Comparison of ENCODE assay signal across 18 cellular contexts in the genomic region with DNA sequence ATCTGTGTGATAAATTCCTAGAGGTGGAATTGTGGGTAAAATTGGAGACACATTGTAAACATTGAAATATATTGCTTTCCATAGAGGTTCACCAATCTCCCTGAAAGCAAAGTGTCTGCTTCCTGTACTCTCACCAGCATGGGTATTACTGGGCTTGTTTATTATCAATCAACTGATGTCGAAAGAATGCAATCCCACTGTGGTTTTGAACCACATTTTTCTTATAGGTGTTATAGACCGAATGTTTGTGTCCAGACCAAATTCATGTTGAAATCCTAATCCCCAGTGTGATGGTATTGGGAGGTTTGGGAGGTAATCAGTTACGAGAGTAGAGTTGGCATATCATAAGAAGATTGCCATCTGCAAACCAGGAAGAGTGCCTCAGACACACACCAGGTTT.
DNase-seq lines count a peak whose midpoint lies in the region; ATAC-seq, FAIRE-seq and TF ChIP-seq lines count a peak whose summit lies in the region.
"Had no signal": no experiment of that assay in that cellular context is flagged by ENCODE, and none has a peak within 500 bp of the region (broad histone marks: within the 10 kb centered on the region; RNA-seq: fewer than 3 reads in every experiment).

No MANE protein-coding gene starts in this region.

- H2BK120ac ChIP-seq in H1 (replicated peaks; ENCODE audit: low read depth, low read length): no peak overlapping the region
- H2BK120ac ChIP-seq in mesendoderm (ENCODE audit: low read depth, low read length): no peak overlapping the region

- no peaks in the 10 kb centered on the region for H3K79me1 ChIP-seq in H1 (ENCODE audit: low read depth, low read length)
- H3K79me1 ChIP-seq in mesendoderm (ENCODE audit: low read length): no peaks in the 10 kb centered on the region

- H2AFZ ChIP-seq in OCI-LY3 (ENCODE audit: low read depth, low read length): peak overlapping the region; percentile 58; the same call in 1 of the 2 replicates
- peak overlapping the region; percentile 42; the same call in 1 of the 2 replicates for H2AFZ ChIP-seq in H1 (ENCODE audit: low read length)

- TF ChIP-seq POLR2A in H1 (IDR thresholded peaks at IDR 0.05; ENCODE audit: control extremely low read depth in 1 of 2, low read depth in 2 of 2, low read length in 2 of 2): no peak

- no peaks in the 10 kb centered on the region for H3K79me2 ChIP-seq in OCI-LY3 (ENCODE audit: low read length)
- H3K79me2 ChIP-seq in H1 (ENCODE audit: control insufficient read depth in 1 of 2, insufficient read depth in 2 of 2, low read length in 2 of 2): no peaks in the 10 kb centered on the region
- H3K79me2 ChIP-seq in mesendoderm (ENCODE audit: control insufficient read depth, insufficient read depth, low read length): no peaks in the 10 kb centered on the region

- TF ChIP-seq CTCF in OCI-LY3 (IDR thresholded peaks at IDR 0.05; ENCODE audit: low read depth, low read length) (no peak), H1 (IDR thresholded peaks at IDR 0.05; ENCODE audit: control extremely low read depth in 1 of 3, insufficient read depth in 1 of 3, low read depth in 1 of 3, low read length in 3 of 3) (no peak)

- H3K27me3 ChIP-seq in OCI-LY3 (ENCODE audit: low read depth, low read length): no peaks in the 10 kb centered on the region
- H3K27me3 ChIP-seq in H1 (replicated peaks in 1 of 4; ENCODE audit: control insufficient read depth in 3 of 4, extremely low read depth in 1 of 4, insufficient read depth in 3 of 4, low read length in 3 of 4): no peaks in the 10 kb centered on the region
- H3K27me3 ChIP-seq in mesendoderm (ENCODE audit: insufficient read depth, low read length, poor library complexity): no peaks in the 10 kb centered on the region

- H4K20me1 ChIP-seq in OCI-LY3 (ENCODE audit: insufficient read depth, low read length): no peaks in the 10 kb centered on the region
- no peaks in the 10 kb centered on the region for H4K20me1 ChIP-seq in H1 (replicated peaks in 1 of 2; ENCODE audit: control insufficient read depth in 1 of 2, insufficient read depth in 2 of 2, low read length in 2 of 2)

- no peak overlapping the region for H3K4ac ChIP-seq in H1 (replicated peaks; ENCODE audit: insufficient read length, low read depth, low read length)
- H3K4ac ChIP-seq in mesendoderm (ENCODE audit: low read depth, low read length): no peak overlapping the region

- H3K56ac ChIP-seq in H1 (replicated peaks; ENCODE audit: insufficient read length, low read depth, low read length): no peak overlapping the region
- H3K56ac ChIP-seq in mesendoderm (ENCODE audit: low read length): no peak overlapping the region

- no peaks in the 10 kb centered on the region for H3K9me3 ChIP-seq in OCI-LY3 (ENCODE audit: insufficient read depth, low read length)
- no peaks in the 10 kb centered on the region for H3K9me3 ChIP-seq in H1 (ENCODE audit: insufficient read depth in 2 of 2, low read depth in 1 of 2, low read length in 1 of 2)

- no peaks in the 10 kb centered on the region for H3K23me2 ChIP-seq in H1 (ENCODE audit: low read depth, low read length)

- DNase-seq in HCEC 1CT (peak; percentile 30), H1 (ENCODE audit: low read depth in 1 of 2, low spot score in 2 of 2) (no peak), mesendoderm (no peak), posterior cingulate gyrus (no peak), hepatic stellate cell (ENCODE audit: low spot score) (no peak)
- DNase-seq in activated naive CD4-positive, alpha-beta T cell treated with anti-CD3 and anti-CD28 coated beads, Interleukin-2, amount 50 U/mL, for 72 hours (ENCODE audit: low spot score in 2 of 2): no peak
- DNase-seq: C1 segment of cervical spinal cord; Calu3; CD4-positive, alpha-beta memory T cell; COR-L47; DMS53; DMS79 treated with DMSO at 0.1 percent for 48 hours; GOT3; H7 had no signal

- 94% methylated on average over 3 of the region's 3 CpGs; no CpG with 5 or more reads in 1 of the 2 experiments for WGBS in H1 (ENCODE audit: extremely low coverage in 1 of 2, insufficient coverage in 1 of 2, insufficient read length in 1 of 2, insufficient replicate concordance in 2 of 2, low coverage in 1 of 2, low lambda C conversion rate in 2 of 2, missing lambda C conversion rate in 1 of 2), 2 experiments
- WGBS in mesendoderm (ENCODE audit: extremely low coverage, insufficient coverage, low lambda C conversion rate): no CpG with 5 or more reads among the region's 3 CpGs

- H4K8ac ChIP-seq in H1 (ENCODE audit: extremely low read depth, insufficient read depth, low read length) (no peak overlapping the region), mesendoderm (ENCODE audit: low read depth, low read length) (no peak overlapping the region)

- no peak overlapping the region for H3K9ac ChIP-seq in OCI-LY3 (ENCODE audit: low read length)
- no peak overlapping the region for H3K9ac ChIP-seq in H1 (replicated peaks in 1 of 4; ENCODE audit: extremely low read depth in 1 of 4, low read depth in 3 of 4, low read length in 3 of 4)
- no peak overlapping the region for H3K9ac ChIP-seq in mesendoderm (ENCODE audit: low read length)

- H3K4me1 ChIP-seq in OCI-LY3 (ENCODE audit: low read length) (no peaks in the 10 kb centered on the region), H1 (replicated peaks in 1 of 4; ENCODE audit: control insufficient read depth in 3 of 4, insufficient read depth in 4 of 4, low read length in 3 of 4) (no peaks in the 10 kb centered on the region), mesendoderm (ENCODE audit: control insufficient read depth, low read depth, low read length) (no peaks in the 10 kb centered on the region)

- H3K18ac ChIP-seq in H1 (ENCODE audit: extremely low read depth, low read length) (no peak overlapping the region), mesendoderm (ENCODE audit: low read length) (no peak overlapping the region)

- H2AK5ac ChIP-seq in H1 (ENCODE audit: low read depth, low read length) (no peak overlapping the region), mesendoderm (ENCODE audit: low read length) (no peak overlapping the region)

- H3K27ac ChIP-seq in OCI-LY3 (ENCODE audit: low read length) (no peak overlapping the region), H1 (ENCODE audit: low read depth, low read length) (no peak overlapping the region), mesendoderm (ENCODE audit: low read depth, low read length) (no peak overlapping the region)

- H2BK15ac ChIP-seq in H1 (ENCODE audit: low read length): no peak overlapping the region
- H2BK15ac ChIP-seq in mesendoderm (replicated peaks; ENCODE audit: low read depth): peak overlapping the region; percentile 85

- H2BK12ac ChIP-seq in H1 (ENCODE audit: low read depth, low read length): no peak overlapping the region

- intact Hi-C loops in posterior cingulate gyrus (cut with DNase I): no loop called here

- H3K9me3 Mint-ChIP-seq in activated naive CD4-positive, alpha-beta T cell treated with anti-CD3 and anti-CD28 coated beads, Interleukin-2, amount 50 U/mL, for 72 hours: peaks cover 15 to 22% of the 10 kb centered on the region in 2 donors

- CTCF ChIA-PET in H1 (lab: Charles Lee; ENCODE audit: partially characterized antibody): interaction anchor here (0.7 kb wide), 1 partner anchor 1023 kb away, joined by 3 read pairs; no protein-coding TSS in a partner anchor

- ATAC-seq in activated naive CD4-positive, alpha-beta T cell treated with anti-CD3 and anti-CD28 coated beads, Interleukin-2, amount 50 U/mL, for 72 hours: no peak
- ATAC-seq: HCT116 had no signal

- no peak for TF ChIP-seq EP300 in H1 (IDR thresholded peaks at IDR 0.05; ENCODE audit: borderline replicate concordance in 1 of 2, low read depth in 2 of 2, low read length in 2 of 2)

- no peak overlapping the region for H2BK5ac ChIP-seq in H1 (ENCODE audit: low read depth, low read length)
- H2BK5ac ChIP-seq in mesendoderm (ENCODE audit: low read length): no peak overlapping the region

- no peak overlapping the region for H3K27ac Mint-ChIP-seq in activated naive CD4-positive, alpha-beta T cell treated with anti-CD3 and anti-CD28 coated beads, Interleukin-2, amount 50 U/mL, for 72 hours
- H3K27ac Mint-ChIP-seq: CD4-positive, alpha-beta memory T cell had no signal

- H3K23ac ChIP-seq in H1 (ENCODE audit: insufficient read length): no peak overlapping the region
- H3K23ac ChIP-seq in mesendoderm (ENCODE audit: low read length): no peak overlapping the region

- H3K4me2 ChIP-seq in OCI-LY3 (ENCODE audit: low read length): no peak overlapping the region
- no peak overlapping the region for H3K4me2 ChIP-seq in H1 (ENCODE audit: insufficient read depth in 1 of 2, low read depth in 2 of 2, low read length in 2 of 2)
- no peak overlapping the region for H3K4me2 ChIP-seq in mesendoderm (ENCODE audit: low read length)

- no peak overlapping the region for H4K91ac ChIP-seq in H1 (replicated peaks; ENCODE audit: insufficient read length, low read length)

- H2BK20ac ChIP-seq in H1 (ENCODE audit: low read length): no peak overlapping the region

- TF ChIP-seq RAD21 in H1 (IDR thresholded peaks at IDR 0.05 in 1 of 2, conservative IDR thresholded peaks at IDR 0.05 in 1 of 2; ENCODE audit: low read depth in 2 of 2, low read length in 2 of 2): no peak

- H3K36me3 ChIP-seq in OCI-LY3 (replicated peaks; ENCODE audit: low read depth, low read length): no peaks in the 10 kb centered on the region
- no peaks in the 10 kb centered on the region for H3K36me3 ChIP-seq in H1 (ENCODE audit: control insufficient read depth in 2 of 4, insufficient read depth in 4 of 4, low read length in 3 of 4)
- H3K36me3 ChIP-seq in mesendoderm (ENCODE audit: control insufficient read depth, insufficient read depth, low read length): no peaks in the 10 kb centered on the region

- no peak for FAIRE-seq in H1 (lab: Jason Lieb, UNC)
- FAIRE-seq: G401.6, GM12892 had no signal

- POLR2A ChIA-PET in H1 (lab: Charles Lee; ENCODE audit: partially characterized antibody): no interaction called here

- no peaks in the 10 kb centered on the region for H3K36me3 Mint-ChIP-seq in activated naive CD4-positive, alpha-beta T cell treated with anti-CD3 and anti-CD28 coated beads, Interleukin-2, amount 50 U/mL, for 72 hours
- H3K36me3 Mint-ChIP-seq: CD4-positive, alpha-beta memory T cell had no signal

- H4K5ac ChIP-seq in H1 (ENCODE audit: insufficient read length, low read depth, low read length) (no peak overlapping the region), mesendoderm (ENCODE audit: low read length) (no peak overlapping the region)

- H3K4me3 ChIP-seq in OCI-LY3 (ENCODE audit: low read length) (no peak overlapping the region), H1 (ENCODE audit: extremely low read depth in 1 of 4, insufficient read depth in 2 of 4, low read depth in 3 of 4, low read length in 4 of 4) (no peak overlapping the region), mesendoderm (ENCODE audit: low read length) (no peak overlapping the region)

- no peak overlapping the region for H3K14ac ChIP-seq in H1 (ENCODE audit: insufficient read length)

TF ChIP-seq in H1, 55 proteins besides CTCF, POLR2A, EP300 and RAD21:
- TF ChIP-seq CEBPB (IDR thresholded peaks at IDR 0.05; ENCODE audit: low read depth, low read length) (no peak), NANOG (IDR thresholded peaks at IDR 0.05; ENCODE audit: insufficient read depth, low read depth, low read length, poor library complexity, severe bottlenecking) (no peak)
